13 cellular contexts compared by ENCODE assay signal in the genomic region with DNA sequence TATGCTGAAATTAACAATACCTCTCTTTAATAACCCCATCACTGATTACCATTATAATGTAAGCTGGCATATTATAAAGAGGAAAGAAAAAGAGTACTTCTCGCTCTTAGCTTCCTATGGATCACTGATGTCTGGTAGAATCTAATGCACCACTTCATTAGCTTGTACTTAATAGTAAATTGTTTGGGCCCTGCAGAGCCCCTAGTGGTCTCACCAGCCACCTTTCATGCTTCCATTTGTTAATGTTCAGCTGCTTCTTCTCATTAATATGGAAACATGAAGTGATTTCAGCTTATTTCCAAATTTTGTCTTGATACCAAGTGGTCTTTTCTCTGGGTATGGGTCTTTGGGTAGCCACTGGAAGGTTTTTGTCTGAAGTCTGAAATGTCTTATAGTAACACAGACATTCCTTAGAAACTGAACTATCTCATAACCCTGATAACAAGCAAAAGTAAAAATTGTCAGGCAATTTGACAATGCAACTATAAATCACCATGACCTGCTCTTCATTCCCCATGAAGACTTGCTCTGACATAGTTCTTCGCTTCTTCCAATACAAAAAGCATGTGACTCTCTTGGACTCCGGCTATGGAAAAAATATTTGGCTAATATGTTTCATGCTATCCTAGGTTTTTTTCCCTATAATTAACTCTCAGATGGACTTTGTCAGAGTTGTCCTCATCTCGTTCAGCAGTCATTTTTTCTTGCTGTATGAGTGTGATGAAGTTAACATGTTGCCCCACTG.
DNase-seq lines count a peak whose midpoint lies in the region; ATAC-seq and TF ChIP-seq lines count a peak whose summit lies in the region.
"Had no signal": no experiment of that assay in that cellular context is flagged by ENCODE, and none has a peak within 500 bp of the region (broad histone marks: within the 10 kb centered on the region; RNA-seq: fewer than 3 reads in every experiment).

No MANE protein-coding gene starts in this region.

- H3K27ac ChIP-seq in osteoblast (ENCODE audit: low read depth, low read length) (peak overlapping the region; percentile 29), esophagus squamous epithelium (no peak overlapping the region)
- no peak overlapping the region for H3K27ac ChIP-seq in CD4-positive, alpha-beta memory T cell (ENCODE audit: low read depth, low read length)
- H3K27ac ChIP-seq: SJCRH30 had no signal

- H3K4me3 ChIP-seq in GM12865 (ENCODE audit: low read depth, low read length) (no peak overlapping the region), osteoblast (ENCODE audit: insufficient read depth, low read length) (no peak overlapping the region), esophagus squamous epithelium (no peak overlapping the region)
- H3K4me3 ChIP-seq in CD4-positive, alpha-beta memory T cell (ENCODE audit: low read length in 2 of 2) = no peak overlapping the region
- H3K4me3 ChIP-seq: SJCRH30 had no signal

- no peaks in the 10 kb centered on the region for H3K36me3 Mint-ChIP-seq in chondrocyte (ENCODE audit: low read depth)
- no peaks in the 10 kb centered on the region for H3K36me3 Mint-ChIP-seq in CD4-positive, alpha-beta memory T cell
- H3K36me3 Mint-ChIP-seq: activated naive CD4-positive, alpha-beta T cell treated with anti-CD3 and anti-CD28 coated beads, Interleukin-2, amount 10 ng/mL, durations not matched to agents 7 days and 5 days; naive thymus-derived CD4-positive, alpha-beta T cell had no signal

- no peak overlapping the region for H2AFZ ChIP-seq in osteoblast (ENCODE audit: low read length)

- H3K27me3 Mint-ChIP-seq in chondrocyte (ENCODE audit: low read depth) = no peaks in the 10 kb centered on the region
- H3K27me3 Mint-ChIP-seq in CD4-positive, alpha-beta memory T cell = no peaks in the 10 kb centered on the region
- H3K27me3 Mint-ChIP-seq: activated CD4-positive, alpha-beta T cell treated with anti-CD3 and anti-CD28 coated beads, Interleukin-2, amount 10 ng/mL, durations not matched to agents 24 days and 14 days; activated naive CD4-positive, alpha-beta T cell treated with anti-CD3 and anti-CD28 coated beads, Interleukin-2, amount 10 ng/mL, durations not matched to agents 7 days and 5 days had no signal

- H3K27me3 ChIP-seq in osteoblast (ENCODE audit: insufficient read depth, low read length) (no peaks in the 10 kb centered on the region), esophagus squamous epithelium (no peaks in the 10 kb centered on the region)
- no peaks in the 10 kb centered on the region for H3K27me3 ChIP-seq in CD4-positive, alpha-beta memory T cell (ENCODE audit: insufficient read depth, low read length)
- H3K27me3 ChIP-seq: SJCRH30 had no signal

- intact Hi-C loops in esophagus squamous epithelium (cut with DNase I) = no loop called here
- intact Hi-C loops in CD4-positive, alpha-beta memory T cell (cut with micrococcal nuclease) = no loop called here

- H3K36me3 ChIP-seq in osteoblast (ENCODE audit: insufficient read depth, low read length) (no peaks in the 10 kb centered on the region), esophagus squamous epithelium (no peaks in the 10 kb centered on the region)
- no peaks in the 10 kb centered on the region for H3K36me3 ChIP-seq in CD4-positive, alpha-beta memory T cell (ENCODE audit: insufficient read depth, low read length)
- H3K36me3 ChIP-seq: SJCRH30 had no signal

- CTCF ChIA-PET in CD4-positive, alpha-beta memory T cell (lab: Charles Lee; ENCODE audit: partially characterized antibody) = no interaction called here

- no peak overlapping the region for H3K4me3 Mint-ChIP-seq in chondrocyte (ENCODE audit: unreplicated experiment)
- peak overlapping the region in 1 of 8 donors; percentile 23 for H3K4me3 Mint-ChIP-seq in CD4-positive, alpha-beta memory T cell
- H3K4me3 Mint-ChIP-seq: activated CD4-positive, alpha-beta T cell treated with anti-CD3 and anti-CD28 coated beads, Interleukin-2, amount 10 ng/mL, durations not matched to agents 24 days and 14 days; activated naive CD4-positive, alpha-beta T cell treated with anti-CD3 and anti-CD28 coated beads, Interleukin-2, amount 10 ng/mL, durations not matched to agents 7 days and 5 days; naive thymus-derived CD4-positive, alpha-beta T cell had no signal

- ATAC-seq in GM18505 (IDR thresholded peaks at IDR 0.05; ENCODE audit: unreplicated experiment) = no peak
- ATAC-seq: naive thymus-derived CD4-positive, alpha-beta T cell had no signal

- peaks cover 39% of the 10 kb centered on the region for H3K4me1 ChIP-seq in osteoblast (ENCODE audit: insufficient read depth, low read length)
- no peaks in the 10 kb centered on the region for H3K4me1 ChIP-seq in esophagus squamous epithelium
- no peaks in the 10 kb centered on the region for H3K4me1 ChIP-seq in CD4-positive, alpha-beta memory T cell (ENCODE audit: insufficient read depth, low read length)

- no peak overlapping the region for H3K27ac Mint-ChIP-seq in chondrocyte (ENCODE audit: unreplicated experiment)
- no peak overlapping the region for H3K27ac Mint-ChIP-seq in CD4-positive, alpha-beta memory T cell
- H3K27ac Mint-ChIP-seq: activated CD4-positive, alpha-beta T cell treated with anti-CD3 and anti-CD28 coated beads, Interleukin-2, amount 10 ng/mL, durations not matched to agents 24 days and 14 days; activated naive CD4-positive, alpha-beta T cell treated with anti-CD3 and anti-CD28 coated beads, Interleukin-2, amount 10 ng/mL, durations not matched to agents 7 days and 5 days; naive thymus-derived CD4-positive, alpha-beta T cell had no signal

- no peaks in the 10 kb centered on the region for H3K79me2 ChIP-seq in osteoblast (ENCODE audit: insufficient read depth, low read length)

- 58 to 67% methylated on average over 4 of the region's 4 CpGs for WGBS in esophagus squamous epithelium, 2 donors

- H3K4me1 Mint-ChIP-seq in chondrocyte (ENCODE audit: low read depth) = peaks cover 38% of the 10 kb centered on the region
- H3K4me1 Mint-ChIP-seq in CD4-positive, alpha-beta memory T cell = no peaks in the 10 kb centered on the region
- H3K4me1 Mint-ChIP-seq: activated CD4-positive, alpha-beta T cell treated with anti-CD3 and anti-CD28 coated beads, Interleukin-2, amount 10 ng/mL, durations not matched to agents 24 days and 14 days; activated naive CD4-positive, alpha-beta T cell treated with anti-CD3 and anti-CD28 coated beads, Interleukin-2, amount 10 ng/mL, durations not matched to agents 7 days and 5 days; naive thymus-derived CD4-positive, alpha-beta T cell had no signal

- no peak overlapping the region for H3K4me2 ChIP-seq in osteoblast (ENCODE audit: insufficient read depth, low read length)

- POLR2A ChIA-PET in CD4-positive, alpha-beta memory T cell (lab: Charles Lee; ENCODE audit: partially characterized antibody) = interaction anchor here (0.6 kb wide), 1 partner anchor 9 kb away, joined by 3 read pairs; no protein-coding TSS in a partner anchor

- H3K9me3 ChIP-seq in osteoblast (ENCODE audit: low read depth, low read length) = no peaks in the 10 kb centered on the region
- H3K9me3 ChIP-seq in esophagus squamous epithelium = no peaks in the 10 kb centered on the region
- no peaks in the 10 kb centered on the region for H3K9me3 ChIP-seq in CD4-positive, alpha-beta memory T cell (ENCODE audit: control insufficient read depth in 1 of 2, low read length in 2 of 2)
- H3K9me3 ChIP-seq: SJCRH30 had no signal

- DNase-seq in GM12865 (ENCODE audit: low read depth) = no peak
- DNase-seq in M059J (ENCODE audit: low read depth) = peak; percentile 29
- no peak for DNase-seq in chondrocyte (ENCODE audit: low spot score)
- DNase-seq in osteoblast (ENCODE audit: insufficient read length, low spot score, missing footprints) = no peak
- no peak for DNase-seq in esophagus squamous epithelium (lab: John Stamatoyannopoulos, UW)
- DNase-seq in CD4-positive, alpha-beta memory T cell = no peak
- DNase-seq: activated CD4-positive, alpha-beta T cell treated with anti-CD3 and anti-CD28 coated beads, Interleukin-2, amount 10 ng/mL, durations not matched to agents 24 days and 14 days; activated naive CD4-positive, alpha-beta T cell treated with anti-CD3 and anti-CD28 coated beads, Interleukin-2, amount 10 ng/mL, durations not matched to agents 7 days and 5 days; naive thymus-derived CD4-positive, alpha-beta T cell; NCI-H2029 treated with DMSO at 0.1 percent for 48 hours; stimulated activated naive CD4-positive, alpha-beta T cell treated with Interleukin-2 at 50 U/mL for 16 hours had no signal

- peak; percentile 10 for TF ChIP-seq CTCF in GM12865 (IDR thresholded peaks at IDR 0.05; ENCODE audit: insufficient read depth, low read depth, low read length, missing control alignments)
- peak; percentile 59 for TF ChIP-seq CTCF in chondrocyte (IDR thresholded peaks at IDR 0.05)
- peak; percentile 41 for TF ChIP-seq CTCF in osteoblast (IDR thresholded peaks at IDR 0.05; ENCODE audit: extremely low read depth, low read depth, low read length)
- TF ChIP-seq CTCF in esophagus squamous epithelium (IDR thresholded peaks at IDR 0.05) = no peak

- H3K9me3 Mint-ChIP-seq in chondrocyte (ENCODE audit: low read depth) = no peaks in the 10 kb centered on the region
- peaks cover 0 to 2% (median 0%) of the 10 kb centered on the region in 8 donors for H3K9me3 Mint-ChIP-seq in CD4-positive, alpha-beta memory T cell
- H3K9me3 Mint-ChIP-seq: activated CD4-positive, alpha-beta T cell treated with anti-CD3 and anti-CD28 coated beads, Interleukin-2, amount 10 ng/mL, durations not matched to agents 24 days and 14 days; activated naive CD4-positive, alpha-beta T cell treated with anti-CD3 and anti-CD28 coated beads, Interleukin-2, amount 10 ng/mL, durations not matched to agents 7 days and 5 days had no signal

- TF ChIP-seq POLR2A in esophagus squamous epithelium (IDR thresholded peaks at IDR 0.05) = no peak
- no peak for TF ChIP-seq POLR2A in GM18505 (IDR thresholded peaks at IDR 0.05; ENCODE audit: borderline replicate concordance, extremely low read depth, insufficient read depth, insufficient read length)

- H4K20me1 ChIP-seq in osteoblast (ENCODE audit: insufficient read depth, low read length) = no peaks in the 10 kb centered on the region

Comparison
In these comparisons a context has a peak if more than half of its experiments do, and no peak if none do; other contexts are left out.
1. CTCF ChIP-seq: peak in GM12865 (single experiment), chondrocyte (single experiment) and osteoblast (single experiment); none in esophagus squamous epithelium (0 of 6).